ENCODE assay signal across 22 cellular contexts in the genomic region with DNA sequence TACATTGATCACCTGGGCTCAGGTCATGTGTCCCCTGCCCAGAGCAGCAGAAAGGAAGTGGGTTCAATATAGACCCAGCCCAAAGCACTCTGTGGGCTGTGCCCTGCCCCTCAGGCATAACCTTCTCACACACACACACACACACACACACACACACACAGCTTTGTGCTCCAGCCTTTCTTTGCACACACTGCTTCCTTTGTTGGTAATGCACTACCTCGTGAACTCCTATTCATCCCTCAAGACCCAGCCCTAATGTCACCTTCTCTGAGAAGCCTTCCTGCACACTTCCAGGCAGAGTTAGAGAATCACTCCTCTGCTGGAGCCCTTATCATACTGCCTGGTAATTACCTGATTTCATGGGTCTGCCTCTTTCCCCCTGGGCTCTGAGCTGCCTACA.
DNase-seq lines count a peak whose midpoint lies in the region; ATAC-seq and TF ChIP-seq lines count a peak whose summit lies in the region.
"Had no signal": no experiment of that assay in that cellular context is flagged by ENCODE, and none has a peak within 500 bp of the region (broad histone marks: within the 10 kb centered on the region; RNA-seq: fewer than 3 reads in every experiment).

No MANE protein-coding gene starts in this region.

- 95 to 98% methylated on average over 1 of the region's 1 CpG for WGBS in sigmoid colon, 2 donors

- no peak overlapping the region for H3K27ac ChIP-seq in HEK293 (ENCODE audit: extremely low read depth, low read depth, low read length)
- H3K27ac ChIP-seq in sigmoid colon, result no peak overlapping the region
- H3K27ac ChIP-seq: C4-2B, HL-60 had no signal

- POLR2A ChIA-PET in HEK293 (lab: Yijun Ruan, JAX) (no interaction called here), WTC11 (lab: Charles Lee) (no interaction called here)

- H3K4me1 ChIP-seq in HEK293 (ENCODE audit: control insufficient read depth, insufficient read depth, low read length), result no peaks in the 10 kb centered on the region
- H3K4me1 ChIP-seq in sigmoid colon, result peaks cover 0 to 14% (median 10%) of the 10 kb centered on the region in 4 donors

- peak overlapping the region; percentile 43; the same call in 1 of the 2 replicates for H3K27ac Mint-ChIP-seq in WTC11
- H3K27ac Mint-ChIP-seq in nephron progenitor cell, result peak overlapping the region; percentile 11
- H3K27ac Mint-ChIP-seq in type B pancreatic cell, result peak overlapping the region; percentile 32
- H3K27ac Mint-ChIP-seq: B cell; CD8-positive, alpha-beta T cell; T-cell had no signal

- H3K27me3 ChIP-seq in sigmoid colon, result no peaks in the 10 kb centered on the region

- CTCF ChIA-PET in HEK293 (lab: Yijun Ruan, JAX) (no interaction called here), WTC11 (lab: Charles Lee) (interaction anchor here (0.8 to 1.1 kb wide), 2 partner anchors 13 to 250 kb away, joined by 3 read pairs; no protein-coding TSS in a partner anchor)

- H3K9me3 Mint-ChIP-seq in WTC11 (no peaks in the 10 kb centered on the region), nephron progenitor cell (peaks cover 3% of the 10 kb centered on the region), type B pancreatic cell (peaks cover 4% of the 10 kb centered on the region)
- H3K9me3 Mint-ChIP-seq: CD8-positive, alpha-beta T cell; T-cell had no signal

- DNase-seq in WTC11 (ENCODE audit: low spot score), result no peak
- no peak for DNase-seq in nephron progenitor cell
- DNase-seq in type B pancreatic cell (ENCODE audit: extremely low spot score, unreplicated experiment), result no peak
- DNase-seq in sigmoid colon, result no peak
- no peak for DNase-seq in GM20000 (ENCODE audit: low spot score)
- DNase-seq: CD8-positive, alpha-beta T cell; DMS79 treated with DMSO at 0.1 percent for 48 hours; NCI-H1092 treated with DMSO at 0.1 percent for 48 hours; NCI-H1436; NCI-H187 treated with DMSO at 0.1 percent for 48 hours; NCI-H2107; NCI-H446 treated with DMSO at 0.1 percent for 48 hours; NCI-H526; NCI-H82; NK-92 treated with Interleukin-12 subunit alpha and Interleukin-12 subunit beta, amount 100 ng/mL, for 24 hours; PC-3; T-cell had no signal

- H3K4me1 Mint-ChIP-seq in WTC11 (no peaks in the 10 kb centered on the region; the same call in 1 of the 2 replicates), nephron progenitor cell (peaks cover 44% of the 10 kb centered on the region), type B pancreatic cell (ENCODE audit: unreplicated experiment) (peaks cover 30% of the 10 kb centered on the region)
- H3K4me1 Mint-ChIP-seq: B cell, T-cell had no signal

- TF ChIP-seq CTCF in HEK293 (tag by site-specific recombination; IDR thresholded peaks at IDR 0.05) (no peak), WTC11 (IDR thresholded peaks at IDR 0.05) (no peak), nephron progenitor cell (IDR thresholded peaks at IDR 0.05) (no peak), type B pancreatic cell (conservative IDR thresholded peaks at IDR 0.05) (no peak), sigmoid colon (IDR thresholded peaks at IDR 0.05) (no peak), GM20000 (IDR thresholded peaks at IDR 0.05; ENCODE audit: extremely low read depth, missing control alignments) (no peak)

- ATAC-seq in WTC11 (no peak), HG03354 (IDR thresholded peaks at IDR 0.05; ENCODE audit: poor library complexity, severe bottlenecking, unreplicated experiment) (no peak)
- ATAC-seq: CD8-positive, alpha-beta T cell; PC-3; T-cell had no signal

- no peaks in the 10 kb centered on the region for H3K9me3 ChIP-seq in HEK293 (ENCODE audit: control insufficient read depth, insufficient read depth, low read depth, low read length)
- no peaks in the 10 kb centered on the region for H3K9me3 ChIP-seq in sigmoid colon

- H3K4me3 Mint-ChIP-seq in WTC11 (no peak overlapping the region), nephron progenitor cell (no peak overlapping the region), type B pancreatic cell (no peak overlapping the region)
- H3K4me3 Mint-ChIP-seq: B cell; CD8-positive, alpha-beta T cell; T-cell had no signal

- peaks cover 12% of the 10 kb centered on the region for H3K36me3 Mint-ChIP-seq in WTC11
- peaks cover 17% of the 10 kb centered on the region for H3K36me3 Mint-ChIP-seq in nephron progenitor cell (ENCODE audit: low read depth)
- peaks cover 9% of the 10 kb centered on the region for H3K36me3 Mint-ChIP-seq in type B pancreatic cell
- H3K36me3 Mint-ChIP-seq: CD8-positive, alpha-beta T cell; T-cell had no signal

- no peak for TF ChIP-seq POLR2A in sigmoid colon (IDR thresholded peaks at IDR 0.05)

- H3K27me3 Mint-ChIP-seq in WTC11 (ENCODE audit: low read depth) (no peaks in the 10 kb centered on the region), nephron progenitor cell (ENCODE audit: low read depth, poor library complexity) (peaks cover 18% of the 10 kb centered on the region), type B pancreatic cell (peaks cover 18% of the 10 kb centered on the region)
- H3K27me3 Mint-ChIP-seq: B cell had no signal

- H3K36me3 ChIP-seq in HEK293 (ENCODE audit: control insufficient read depth in 2 of 2, insufficient read depth in 1 of 2, low read length in 2 of 2), result peaks cover 0 to 8% of the 10 kb centered on the region in 2 experiments; a peak in 1 of 3 replicates
- H3K36me3 ChIP-seq in sigmoid colon, result no peaks in the 10 kb centered on the region

- TF ChIP-seq EP300 in sigmoid colon (IDR thresholded peaks at IDR 0.05), result no peak

- intact Hi-C loops in sigmoid colon (cut with DNase I), result no loop called here

- H3K4me3 ChIP-seq in HEK293 (ENCODE audit: low read depth, low read length), result no peak overlapping the region
- H3K4me3 ChIP-seq in sigmoid colon, result no peak overlapping the region

TF ChIP-seq in HEK293, 187 proteins besides CTCF, POLR2A, EP300 and RAD21:
- TF ChIP-seq ZFP3 (tag by site-specific recombination; IDR thresholded peaks at IDR 0.05; ENCODE audit: low read depth), result peak; percentile 87
- no peak for TF ChIP-seq ZNF335 (tag by site-specific recombination; conservative IDR thresholded peaks at IDR 0.05)

TF ChIP-seq in WTC11, 78 proteins besides CTCF, POLR2A, EP300 and RAD21 (continues in another document):
- TF ChIP-seq, protein P1, sequence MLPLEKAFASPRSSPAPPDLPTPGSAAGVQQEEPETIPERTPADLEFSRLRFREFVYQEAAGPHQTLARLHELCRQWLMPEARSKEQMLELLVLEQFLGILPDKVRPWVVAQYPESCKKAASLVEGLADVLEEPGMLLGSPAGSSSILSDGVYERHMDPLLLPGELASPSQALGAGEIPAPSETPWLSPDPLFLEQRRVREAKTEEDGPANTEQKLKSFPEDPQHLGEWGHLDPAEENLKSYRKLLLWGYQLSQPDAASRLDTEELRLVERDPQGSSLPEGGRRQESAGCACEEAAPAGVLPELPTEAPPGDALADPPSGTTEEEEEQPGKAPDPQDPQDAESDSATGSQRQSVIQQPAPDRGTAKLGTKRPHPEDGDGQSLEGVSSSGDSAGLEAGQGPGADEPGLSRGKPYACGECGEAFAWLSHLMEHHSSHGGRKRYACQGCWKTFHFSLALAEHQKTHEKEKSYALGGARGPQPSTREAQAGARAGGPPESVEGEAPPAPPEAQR (CRISPR knock-in tag; IDR thresholded peaks at IDR 0.05), result no peak
- TF ChIP-seq, protein P2, sequence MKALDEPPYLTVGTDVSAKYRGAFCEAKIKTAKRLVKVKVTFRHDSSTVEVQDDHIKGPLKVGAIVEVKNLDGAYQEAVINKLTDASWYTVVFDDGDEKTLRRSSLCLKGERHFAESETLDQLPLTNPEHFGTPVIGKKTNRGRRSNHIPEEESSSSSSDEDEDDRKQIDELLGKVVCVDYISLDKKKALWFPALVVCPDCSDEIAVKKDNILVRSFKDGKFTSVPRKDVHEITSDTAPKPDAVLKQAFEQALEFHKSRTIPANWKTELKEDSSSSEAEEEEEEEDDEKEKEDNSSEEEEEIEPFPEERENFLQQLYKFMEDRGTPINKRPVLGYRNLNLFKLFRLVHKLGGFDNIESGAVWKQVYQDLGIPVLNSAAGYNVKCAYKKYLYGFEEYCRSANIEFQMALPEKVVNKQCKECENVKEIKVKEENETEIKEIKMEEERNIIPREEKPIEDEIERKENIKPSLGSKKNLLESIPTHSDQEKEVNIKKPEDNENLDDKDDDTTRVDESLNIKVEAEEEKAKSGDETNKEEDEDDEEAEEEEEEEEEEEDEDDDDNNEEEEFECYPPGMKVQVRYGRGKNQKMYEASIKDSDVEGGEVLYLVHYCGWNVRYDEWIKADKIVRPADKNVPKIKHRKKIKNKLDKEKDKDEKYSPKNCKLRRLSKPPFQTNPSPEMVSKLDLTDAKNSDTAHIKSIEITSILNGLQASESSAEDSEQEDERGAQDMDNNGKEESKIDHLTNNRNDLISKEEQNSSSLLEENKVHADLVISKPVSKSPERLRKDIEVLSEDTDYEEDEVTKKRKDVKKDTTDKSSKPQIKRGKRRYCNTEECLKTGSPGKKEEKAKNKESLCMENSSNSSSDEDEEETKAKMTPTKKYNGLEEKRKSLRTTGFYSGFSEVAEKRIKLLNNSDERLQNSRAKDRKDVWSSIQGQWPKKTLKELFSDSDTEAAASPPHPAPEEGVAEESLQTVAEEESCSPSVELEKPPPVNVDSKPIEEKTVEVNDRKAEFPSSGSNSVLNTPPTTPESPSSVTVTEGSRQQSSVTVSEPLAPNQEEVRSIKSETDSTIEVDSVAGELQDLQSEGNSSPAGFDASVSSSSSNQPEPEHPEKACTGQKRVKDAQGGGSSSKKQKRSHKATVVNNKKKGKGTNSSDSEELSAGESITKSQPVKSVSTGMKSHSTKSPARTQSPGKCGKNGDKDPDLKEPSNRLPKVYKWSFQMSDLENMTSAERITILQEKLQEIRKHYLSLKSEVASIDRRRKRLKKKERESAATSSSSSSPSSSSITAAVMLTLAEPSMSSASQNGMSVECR (CRISPR knock-in tag; IDR thresholded peaks at IDR 0.05; ENCODE audit: borderline replicate concordance), result no peak
- no peak for TF ChIP-seq SMAD3 (CRISPR knock-in tag; IDR thresholded peaks at IDR 0.05; ENCODE audit: borderline replicate concordance)
- TF ChIP-seq, protein P3, sequence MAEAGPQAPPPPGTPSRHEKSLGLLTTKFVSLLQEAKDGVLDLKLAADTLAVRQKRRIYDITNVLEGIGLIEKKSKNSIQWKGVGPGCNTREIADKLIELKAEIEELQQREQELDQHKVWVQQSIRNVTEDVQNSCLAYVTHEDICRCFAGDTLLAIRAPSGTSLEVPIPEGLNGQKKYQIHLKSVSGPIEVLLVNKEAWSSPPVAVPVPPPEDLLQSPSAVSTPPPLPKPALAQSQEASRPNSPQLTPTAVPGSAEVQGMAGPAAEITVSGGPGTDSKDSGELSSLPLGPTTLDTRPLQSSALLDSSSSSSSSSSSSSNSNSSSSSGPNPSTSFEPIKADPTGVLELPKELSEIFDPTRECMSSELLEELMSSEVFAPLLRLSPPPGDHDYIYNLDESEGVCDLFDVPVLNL (CRISPR knock-in tag; IDR thresholded peaks at IDR 0.05; ENCODE audit: borderline replicate concordance, low read depth), result no peak
- TF ChIP-seq, protein P4, sequence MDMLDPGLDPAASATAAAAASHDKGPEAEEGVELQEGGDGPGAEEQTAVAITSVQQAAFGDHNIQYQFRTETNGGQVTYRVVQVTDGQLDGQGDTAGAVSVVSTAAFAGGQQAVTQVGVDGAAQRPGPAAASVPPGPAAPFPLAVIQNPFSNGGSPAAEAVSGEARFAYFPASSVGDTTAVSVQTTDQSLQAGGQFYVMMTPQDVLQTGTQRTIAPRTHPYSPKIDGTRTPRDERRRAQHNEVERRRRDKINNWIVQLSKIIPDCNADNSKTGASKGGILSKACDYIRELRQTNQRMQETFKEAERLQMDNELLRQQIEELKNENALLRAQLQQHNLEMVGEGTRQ (CRISPR knock-in tag; IDR thresholded peaks at IDR 0.05), result no peak
